Comparison of ENCODE assay signal across 9 cellular contexts in genomic region chr20:63056236-63057132, GRCh38. TPM values are rescaled to one million over a fixed set of nuclear protein-coding genes. Genes with fewer than 3 reads are reported as not detected.
DNase-seq lines count a peak whose midpoint lies in the region; ATAC-seq and TF ChIP-seq lines count a peak whose summit lies in the region.
"Had no signal": no experiment of that assay in that cellular context is flagged by ENCODE, and none has a peak within 500 bp of the region (broad histone marks: within the 10 kb centered on the region; RNA-seq: fewer than 3 reads in every experiment).

No MANE protein-coding gene starts in this region.

- in situ Hi-C loops in astrocyte of the spinal cord (cut with HindIII; ENCODE audit: low sequenced_read_pairs) = no loop called here

- H3K36me3 ChIP-seq in H7 (replicated peaks; ENCODE audit: control insufficient read depth, insufficient read depth, low read length) = no peaks in the 10 kb centered on the region
- no peaks in the 10 kb centered on the region for H3K36me3 ChIP-seq in SJSA1

- no peaks in the 10 kb centered on the region for H3K4me1 ChIP-seq in SJSA1 (replicated peaks)

- DNase-seq in Ammon's horn (ENCODE audit: low spot score) (peak; percentile 35), H7 (peak; percentile 98), SJSA1 (ENCODE audit: low read depth in 1 of 2, low spot score in 2 of 2) (peak; percentile 29 to 52), astrocyte of the spinal cord (ENCODE audit: low read depth, low spot score) (no peak), iPS-NIHi11 (ENCODE audit: low spot score) (peak; percentile 90), OCI-M2 (lab: John Stamatoyannopoulos, UW; ENCODE audit: unreplicated experiment) (no peak)
- peak; percentile 53 for DNase-seq in stimulated activated CD4-positive, alpha-beta T cell treated with anti-CD3 and anti-CD28 coated beads, Interleukin-4, amount 100 ng/mL, for 1 hour

- no peaks in the 10 kb centered on the region; the same call in 1 of the 2 replicates for H3K9me3 ChIP-seq in SJSA1 (replicated peaks)

- TF ChIP-seq CTCF in astrocyte of the spinal cord (IDR thresholded peaks at IDR 0.05; ENCODE audit: low read depth, low read length) = peak; percentile 73

- H3K4me3 ChIP-seq in H7 (ENCODE audit: insufficient read depth, low read depth, low read length) (peak overlapping the region; percentile 12; the same call in 1 of the 2 replicates), SJSA1 (no peak overlapping the region), astrocyte of the spinal cord (ENCODE audit: low read depth, low read length) (no peak overlapping the region)

- no peak overlapping the region for H3K27ac ChIP-seq in SJSA1

- no peak for ATAC-seq in GM18520 (IDR thresholded peaks at IDR 0.05; ENCODE audit: unreplicated experiment)

- no peaks in the 10 kb centered on the region for H3K27me3 ChIP-seq in H7 (ENCODE audit: control insufficient read depth, insufficient read depth, low read length)
- H3K27me3 ChIP-seq in SJSA1 (replicated peaks) = peaks cover 62% of the 10 kb centered on the region

RNA-seq across cellular contexts. Expression of gene BHLHE23, which starts 49.7 kb away (rescaled TPM):
- total RNA-seq in H7 (2014; rRNA removed; shearing (Covaris generic)) = 2.1 TPM in 2 replicates
- not detected in 2 replicates for total RNA-seq in SJSA1 (2014; rRNA removed; shearing (Covaris generic))
- total RNA-seq: glomerular endothelial cell had no signal

Comparison
In these comparisons a context has a peak if more than half of its experiments do, and no peak if none do; other contexts are left out.
1. DNase-seq: peak in Ammon's horn (single experiment), H7 (single experiment), SJSA1 (2 of 2), iPS-NIHi11 (single experiment) and stimulated activated CD4-positive, alpha-beta T cell treated with anti-CD3 and anti-CD28 coated beads, Interleukin-4, amount 100 ng/mL, for 1 hour (single experiment); none in astrocyte of the spinal cord (single experiment) and OCI-M2 (single experiment).